Comparison of ENCODE assay signal across 1 cellular context in genomic region chr2:219298759-219299371, GRCh38.
A peak's percentile ranks its signal among the peaks of the same experiment; 100 is the strongest.
TF ChIP-seq lines count a peak whose summit lies in the region.

No MANE protein-coding gene starts in this region.

TF ChIP-seq in GM23338, 12 proteins besides CTCF, POLR2A, EP300 and RAD21:
- TF ChIP-seq, protein P1, sequence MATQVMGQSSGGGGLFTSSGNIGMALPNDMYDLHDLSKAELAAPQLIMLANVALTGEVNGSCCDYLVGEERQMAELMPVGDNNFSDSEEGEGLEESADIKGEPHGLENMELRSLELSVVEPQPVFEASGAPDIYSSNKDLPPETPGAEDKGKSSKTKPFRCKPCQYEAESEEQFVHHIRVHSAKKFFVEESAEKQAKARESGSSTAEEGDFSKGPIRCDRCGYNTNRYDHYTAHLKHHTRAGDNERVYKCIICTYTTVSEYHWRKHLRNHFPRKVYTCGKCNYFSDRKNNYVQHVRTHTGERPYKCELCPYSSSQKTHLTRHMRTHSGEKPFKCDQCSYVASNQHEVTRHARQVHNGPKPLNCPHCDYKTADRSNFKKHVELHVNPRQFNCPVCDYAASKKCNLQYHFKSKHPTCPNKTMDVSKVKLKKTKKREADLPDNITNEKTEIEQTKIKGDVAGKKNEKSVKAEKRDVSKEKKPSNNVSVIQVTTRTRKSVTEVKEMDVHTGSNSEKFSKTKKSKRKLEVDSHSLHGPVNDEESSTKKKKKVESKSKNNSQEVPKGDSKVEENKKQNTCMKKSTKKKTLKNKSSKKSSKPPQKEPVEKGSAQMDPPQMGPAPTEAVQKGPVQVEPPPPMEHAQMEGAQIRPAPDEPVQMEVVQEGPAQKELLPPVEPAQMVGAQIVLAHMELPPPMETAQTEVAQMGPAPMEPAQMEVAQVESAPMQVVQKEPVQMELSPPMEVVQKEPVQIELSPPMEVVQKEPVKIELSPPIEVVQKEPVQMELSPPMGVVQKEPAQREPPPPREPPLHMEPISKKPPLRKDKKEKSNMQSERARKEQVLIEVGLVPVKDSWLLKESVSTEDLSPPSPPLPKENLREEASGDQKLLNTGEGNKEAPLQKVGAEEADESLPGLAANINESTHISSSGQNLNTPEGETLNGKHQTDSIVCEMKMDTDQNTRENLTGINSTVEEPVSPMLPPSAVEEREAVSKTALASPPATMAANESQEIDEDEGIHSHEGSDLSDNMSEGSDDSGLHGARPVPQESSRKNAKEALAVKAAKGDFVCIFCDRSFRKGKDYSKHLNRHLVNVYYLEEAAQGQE (IDR thresholded peaks at IDR 0.05; ENCODE audit: unreplicated experiment): peak; percentile 30
- no peak for TF ChIP-seq EZH2 (IDR thresholded peaks at IDR 0.05; ENCODE audit: low read depth, unreplicated experiment)
- no peak for TF ChIP-seq ZNF114 (CRISPR knock-in tag; IDR thresholded peaks at IDR 0.05)
